ENCODE assay signal across 16 cellular contexts in the genomic region with DNA sequence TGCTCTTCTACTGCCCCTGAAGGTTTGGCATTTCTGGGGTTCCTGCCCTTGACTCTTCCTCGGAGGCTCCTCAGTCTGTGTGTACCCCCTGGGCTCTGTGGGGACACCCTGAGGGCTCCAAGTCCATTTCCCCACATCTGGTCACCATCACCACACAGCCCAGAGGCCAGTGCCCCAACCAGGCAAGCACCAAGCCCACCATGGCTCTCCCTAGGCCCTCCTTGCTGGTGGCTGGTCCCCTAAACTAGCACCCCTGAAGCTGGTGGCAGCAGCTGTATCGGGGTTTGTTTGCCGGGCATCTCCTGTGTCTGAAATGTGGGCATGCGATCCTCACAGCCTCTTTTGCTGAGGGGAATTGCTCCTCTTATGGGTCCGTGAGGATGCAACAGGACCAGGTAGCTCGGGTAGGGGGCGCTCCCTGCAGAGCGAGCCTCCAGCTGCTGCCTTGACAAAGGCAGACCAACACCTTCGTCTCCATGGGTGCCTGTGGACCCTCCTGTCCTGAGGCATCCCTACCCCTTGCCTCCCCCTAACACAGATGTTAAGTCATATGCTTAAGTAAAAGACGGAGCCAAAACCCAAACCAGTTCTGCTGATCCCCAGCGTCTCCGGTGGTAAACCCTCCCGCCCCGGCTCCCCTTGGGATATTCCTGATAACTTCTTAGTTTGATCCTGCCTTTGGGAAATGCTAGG.
A peak's percentile ranks its signal among the peaks of the same experiment; 100 is the strongest.
DNase-seq lines count a peak whose midpoint lies in the region; ATAC-seq, FAIRE-seq and TF ChIP-seq lines count a peak whose summit lies in the region.
"Had no signal": no experiment of that assay in that cellular context is flagged by ENCODE, and none has a peak within 500 bp of the region (broad histone marks: within the 10 kb centered on the region; RNA-seq: fewer than 3 reads in every experiment).

No MANE protein-coding gene starts in this region.

- no peak for FAIRE-seq in D721Med (lab: Jason Lieb, UNC)

- TF ChIP-seq EP300 in upper lobe of left lung (IDR thresholded peaks at IDR 0.05): no peak

- H3K27ac ChIP-seq in upper lobe of left lung: no peak overlapping the region
- H3K27ac ChIP-seq: BLaER1, GM23248, HL-60 had no signal

- no peaks in the 10 kb centered on the region for H3K27me3 ChIP-seq in upper lobe of left lung
- H3K27me3 ChIP-seq: BLaER1 had no signal

- intact Hi-C loops in cardiac septum (cut with DNase I) (no loop called here), Right ventricle myocardium superior (cut with DNase I) (no loop called here)

- no peak for ATAC-seq in Right ventricle myocardium superior (ENCODE audit: poor library complexity)
- ATAC-seq in upper lobe of left lung (ENCODE audit: low FRiP score in 2 of 2): peak; percentile 10 to 31
- ATAC-seq in stimulated activated naive CD8-positive, alpha-beta T cell treated with anti-CD3 and anti-CD28 coated beads, Interleukin-15, Interleukin-2, amounts not matched to agents 100 U/mL and 50 U/mL, for 24 hours: no peak
- ATAC-seq in HG03039 (IDR thresholded peaks at IDR 0.05; ENCODE audit: unreplicated experiment): no peak

- no peaks in the 10 kb centered on the region for H3K9me3 ChIP-seq in upper lobe of left lung
- H3K9me3 ChIP-seq: BLaER1 had no signal

- H3K4me3 ChIP-seq in upper lobe of left lung: no peak overlapping the region
- H3K4me3 ChIP-seq: BLaER1, GM23248 had no signal

- no peaks in the 10 kb centered on the region for H3K36me3 ChIP-seq in upper lobe of left lung
- H3K36me3 ChIP-seq: BLaER1 had no signal

- TF ChIP-seq POLR2A in upper lobe of left lung (IDR thresholded peaks at IDR 0.05): no peak

- H3K4me1 ChIP-seq in upper lobe of left lung: no peaks in the 10 kb centered on the region
- H3K4me1 ChIP-seq: BLaER1 had no signal

- DNase-seq in cardiac septum (ENCODE audit: low spot score) (peak; percentile 66), Right ventricle myocardium superior (no peak), ecto neural progenitor cell (ENCODE audit: low spot score) (peak; percentile 30), mesenteric fat pad (ENCODE audit: low spot score) (peak; percentile 75), upper lobe of left lung (no peak), D721Med (ENCODE audit: insufficient read length, low spot score) (no peak)
- no peak for DNase-seq in stimulated activated naive CD8-positive, alpha-beta T cell treated with anti-CD3 and anti-CD28 coated beads, Interleukin-15, Interleukin-2, amounts not matched to agents 100 U/mL and 50 U/mL, for 24 hours
- DNase-seq: 8988T; CD4-positive, alpha-beta memory T cell; DMS79 treated with DMSO at 0.1 percent for 48 hours; GF-D8; GM23248; HCEC 1CT had no signal

- TF ChIP-seq CTCF in upper lobe of left lung (IDR thresholded peaks at IDR 0.05) (no peak), D721Med (IDR thresholded peaks at IDR 0.05; ENCODE audit: insufficient read depth, missing control alignments) (no peak)

- WGBS in upper lobe of left lung, 2 donors: 78 to 85% methylated on average over 12 to 14 of the region's 14 CpGs

Comparison
In these comparisons a context has a peak if more than half of its experiments do, and no peak if none do; other contexts are left out.
1. DNase-seq: peak in cardiac septum (single experiment), ecto neural progenitor cell (single experiment) and mesenteric fat pad (single experiment); none in Right ventricle myocardium superior (single experiment), upper lobe of left lung (0 of 2), D721Med (single experiment) and stimulated activated naive CD8-positive, alpha-beta T cell treated with anti-CD3 and anti-CD28 coated beads, Interleukin-15, Interleukin-2, amounts not matched to agents 100 U/mL and 50 U/mL, for 24 hours (single experiment).
2. ATAC-seq: peak in upper lobe of left lung (2 of 2); none in Right ventricle myocardium superior (single experiment), stimulated activated naive CD8-positive, alpha-beta T cell treated with anti-CD3 and anti-CD28 coated beads, Interleukin-15, Interleukin-2, amounts not matched to agents 100 U/mL and 50 U/mL, for 24 hours (single experiment) and HG03039 (single experiment).